15 cellular contexts compared by ENCODE assay signal in genomic region chr16:4370151-4370550, GRCh38. TPM values are rescaled to one million over a fixed set of nuclear protein-coding genes. Genes with fewer than 3 reads are reported as not detected.
A peak's percentile ranks its signal among the peaks of the same experiment; 100 is the strongest.
DNase-seq lines count a peak whose midpoint lies in the region; ATAC-seq, FAIRE-seq and TF ChIP-seq lines count a peak whose summit lies in the region.
"Had no signal": no experiment of that assay in that cellular context is flagged by ENCODE, and none has a peak within 500 bp of the region (broad histone marks: within the 10 kb centered on the region; RNA-seq: fewer than 3 reads in every experiment).

No MANE protein-coding gene starts in this region.

- H3K27me3 ChIP-seq in CD8-positive, alpha-beta memory T cell (ENCODE audit: insufficient read depth, low read length, poor library complexity, severe bottlenecking) = no peaks in the 10 kb centered on the region
- no peaks in the 10 kb centered on the region for H3K27me3 ChIP-seq in subcutaneous abdominal adipose tissue (ENCODE audit: control insufficient read depth in 5 of 5, insufficient read depth in 4 of 5, low read length in 5 of 5)
- H3K27me3 ChIP-seq: foreskin keratinocyte had no signal

- H3K36me3 Mint-ChIP-seq in CD8-positive, alpha-beta memory T cell = peaks cover 0 to 34% (median 0%) of the 10 kb centered on the region in 3 donors
- H3K36me3 Mint-ChIP-seq in brain = peaks cover 6% of the 10 kb centered on the region
- peaks cover 5% of the 10 kb centered on the region for H3K36me3 Mint-ChIP-seq in activated CD4-positive, alpha-beta T cell treated with anti-CD3 and anti-CD28 coated beads, Interleukin-2, amount 10 ng/mL, durations not matched to agents 24 days and 14 days (ENCODE audit: low read depth)
- H3K36me3 Mint-ChIP-seq: activated naive CD4-positive, alpha-beta T cell treated with anti-CD3 and anti-CD28 coated beads, Interleukin-2, amount 50 U/mL, for 72 hours; natural killer cell had no signal

- no peak overlapping the region for H3K4me3 ChIP-seq in CD8-positive, alpha-beta memory T cell (ENCODE audit: low read length)
- H3K4me3 ChIP-seq in mesodermal cell (ENCODE audit: extremely low read depth, insufficient read depth, low read length, poor library complexity, severe bottlenecking) (no peak overlapping the region), subcutaneous abdominal adipose tissue (ENCODE audit: low read depth in 1 of 5, low read length in 5 of 5) (no peak overlapping the region)

- H3K9ac ChIP-seq in subcutaneous abdominal adipose tissue (ENCODE audit: low read length in 5 of 5) = peak overlapping the region in 3 of 5 donors; percentile 37 to 75 (median 63)

- intact Hi-C loops in activated CD4-positive, alpha-beta T cell treated with anti-CD3 and anti-CD28 coated beads, Interleukin-2, amount 10 ng/mL, durations not matched to agents 24 days and 14 days (cut with micrococcal nuclease) = loop anchor here (5.0 kb wide), 1 partner anchor 47 kb away; the partner anchor contains the start of gene CORO7

- peak overlapping the region in 6 of 8 donors; percentile 33 to 95 (median 64) for H3K27ac Mint-ChIP-seq in CD8-positive, alpha-beta memory T cell
- peak overlapping the region in 2 of 5 experiments; percentile 56 to 65 for H3K27ac Mint-ChIP-seq in brain
- no peak overlapping the region for H3K27ac Mint-ChIP-seq in activated CD4-positive, alpha-beta T cell treated with anti-CD3 and anti-CD28 coated beads, Interleukin-2, amount 10 ng/mL, durations not matched to agents 24 days and 14 days
- H3K27ac Mint-ChIP-seq: natural killer cell had no signal

- no peak for TF ChIP-seq CTCF in brain (conservative IDR thresholded peaks at IDR 0.05)

- H3K9me3 ChIP-seq in CD8-positive, alpha-beta memory T cell (ENCODE audit: low read length) = no peaks in the 10 kb centered on the region
- H3K9me3 ChIP-seq in mesodermal cell (ENCODE audit: control insufficient read depth, low read length) = no peaks in the 10 kb centered on the region
- H3K9me3 ChIP-seq in subcutaneous abdominal adipose tissue (ENCODE audit: control insufficient read depth in 5 of 5, low read length in 5 of 5) = no peaks in the 10 kb centered on the region

- DNase-seq in CD8-positive, alpha-beta memory T cell = no peak
- DNase-seq in Kasumi-1 (lab: John Stamatoyannopoulos, UW) (no peak), GM19239 (ENCODE audit: insufficient read length, low spot score) (no peak)
- DNase-seq in activated CD4-positive, alpha-beta T cell treated with anti-CD3 and anti-CD28 coated beads, Interleukin-2, amount 10 ng/mL, durations not matched to agents 24 days and 14 days = no peak
- DNase-seq: AML-193, cortex of kidney, foreskin keratinocyte, natural killer cell, NCI-H1694, NCI-H524 treated with DMSO at 0.1 percent for 48 hours had no signal

- ATAC-seq in GM18517 (IDR thresholded peaks at IDR 0.05; ENCODE audit: unreplicated experiment) = no peak
- ATAC-seq: activated naive CD4-positive, alpha-beta T cell treated with anti-CD3 and anti-CD28 coated beads, Interleukin-2, amount 50 U/mL, for 72 hours; foreskin keratinocyte; natural killer cell had no signal

- POLR2A ChIA-PET in CD8-positive, alpha-beta memory T cell (lab: Charles Lee) = no interaction called here

- H3K4me1 Mint-ChIP-seq in CD8-positive, alpha-beta memory T cell = peaks cover 5 to 54% (median 11%) of the 10 kb centered on the region in 3 donors
- peaks cover 33% of the 10 kb centered on the region for H3K4me1 Mint-ChIP-seq in brain
- H3K4me1 Mint-ChIP-seq in activated CD4-positive, alpha-beta T cell treated with anti-CD3 and anti-CD28 coated beads, Interleukin-2, amount 10 ng/mL, durations not matched to agents 24 days and 14 days = no peaks in the 10 kb centered on the region

- peak overlapping the region in 1 of 7 donors; percentile 11 for H3K4me3 Mint-ChIP-seq in CD8-positive, alpha-beta memory T cell
- peak overlapping the region in 3 of 5 experiments; percentile 54 to 72 (median 70) for H3K4me3 Mint-ChIP-seq in brain
- H3K4me3 Mint-ChIP-seq in activated CD4-positive, alpha-beta T cell treated with anti-CD3 and anti-CD28 coated beads, Interleukin-2, amount 10 ng/mL, durations not matched to agents 24 days and 14 days = no peak overlapping the region
- H3K4me3 Mint-ChIP-seq: natural killer cell had no signal

- WGBS in mesodermal cell (ENCODE audit: insufficient coverage in 2 of 2), 2 experiments = 92 to 95% methylated on average over 2 to 3 of the region's 3 CpGs

- no peaks in the 10 kb centered on the region for H3K9me3 Mint-ChIP-seq in CD8-positive, alpha-beta memory T cell
- no peaks in the 10 kb centered on the region for H3K9me3 Mint-ChIP-seq in brain
- no peaks in the 10 kb centered on the region for H3K9me3 Mint-ChIP-seq in activated CD4-positive, alpha-beta T cell treated with anti-CD3 and anti-CD28 coated beads, Interleukin-2, amount 10 ng/mL, durations not matched to agents 24 days and 14 days
- H3K9me3 Mint-ChIP-seq: activated naive CD4-positive, alpha-beta T cell treated with anti-CD3 and anti-CD28 coated beads, Interleukin-2, amount 50 U/mL, for 72 hours; natural killer cell had no signal

- H3K27ac ChIP-seq in CD8-positive, alpha-beta memory T cell (ENCODE audit: low read depth, low read length) = peak overlapping the region; percentile 67
- H3K27ac ChIP-seq in mesodermal cell (ENCODE audit: low read depth, low read length, severe bottlenecking) = peak overlapping the region; percentile 59
- H3K27ac ChIP-seq in subcutaneous abdominal adipose tissue (ENCODE audit: low read depth, low read length) = peak overlapping the region; percentile 94
- H3K27ac ChIP-seq: foreskin keratinocyte had no signal

- no peaks in the 10 kb centered on the region for H3K27me3 Mint-ChIP-seq in CD8-positive, alpha-beta memory T cell
- H3K27me3 Mint-ChIP-seq in brain = peaks cover 4% of the 10 kb centered on the region
- H3K27me3 Mint-ChIP-seq in activated CD4-positive, alpha-beta T cell treated with anti-CD3 and anti-CD28 coated beads, Interleukin-2, amount 10 ng/mL, durations not matched to agents 24 days and 14 days = no peaks in the 10 kb centered on the region

- H3K4me1 ChIP-seq in CD8-positive, alpha-beta memory T cell (ENCODE audit: insufficient read depth, low read length) = peaks cover 18% of the 10 kb centered on the region
- H3K4me1 ChIP-seq in mesodermal cell (ENCODE audit: control insufficient read depth, insufficient read depth, low read length, poor library complexity, severe bottlenecking) (peaks cover 46% of the 10 kb centered on the region), subcutaneous abdominal adipose tissue (ENCODE audit: control insufficient read depth in 5 of 5, insufficient read depth in 5 of 5, low read length in 5 of 5) (peaks cover 0 to 60% (median 50%) of the 10 kb centered on the region in 5 donors)

- no peak for FAIRE-seq in GM19239 (lab: Jason Lieb, UNC)

- peaks cover 16% of the 10 kb centered on the region for H3K36me3 ChIP-seq in CD8-positive, alpha-beta memory T cell (ENCODE audit: insufficient read depth, low read length)
- H3K36me3 ChIP-seq in mesodermal cell (ENCODE audit: control insufficient read depth, insufficient read depth, low read length) (no peaks in the 10 kb centered on the region), subcutaneous abdominal adipose tissue (ENCODE audit: control insufficient read depth in 5 of 5, insufficient read depth in 5 of 5, low read length in 5 of 5) (peaks cover 0 to 16% (median 5%) of the 10 kb centered on the region in 5 donors)

- CTCF ChIA-PET in CD8-positive, alpha-beta memory T cell (lab: Charles Lee) = interaction anchor here (2.2 kb wide), 1 partner anchor 32 kb away, joined by 7 read pairs; no protein-coding TSS in a partner anchor

RNA-seq across cellular contexts. Expression of gene VASN, which starts 1.5 kb away (rescaled TPM):
- total RNA-seq in CD8-positive, alpha-beta memory T cell = under 1 TPM in 1 of 2 experiments, not detected in 1; 0.31 TPM
- not detected for polyA plus RNA-seq in CD8-positive, alpha-beta memory T cell
- polyA plus RNA-seq in brain (ENCODE audit: insufficient read depth, low read depth, low replicate concordance) = 5.0 TPM
- 29.4 TPM for polyA plus RNA-seq in mesodermal cell (2013, experiment 1 of 2)
- 26.3 TPM for polyA plus RNA-seq in mesodermal cell (2013, experiment 2 of 2)
- total RNA-seq in activated CD4-positive, alpha-beta T cell treated with anti-CD3 and anti-CD28 coated beads, Interleukin-2, amount 10 ng/mL, durations not matched to agents 24 days and 14 days = 0.16 TPM in 1 of 2 replicates, not detected in the other
- total RNA-seq: activated naive CD4-positive, alpha-beta T cell treated with anti-CD3 and anti-CD28 coated beads, Interleukin-2, amount 50 U/mL, for 72 hours had no signal

RNA-seq across cellular contexts. Expression of gene PAM16, which starts 19.0 kb away (rescaled TPM):
- 10 to 100 TPM; 66.6 to 70.2 TPM for total RNA-seq in CD8-positive, alpha-beta memory T cell
- polyA plus RNA-seq in CD8-positive, alpha-beta memory T cell = 38.6 TPM
- 64.4 TPM for polyA plus RNA-seq in brain (ENCODE audit: insufficient read depth, low read depth, low replicate concordance)
- 60.5 TPM for polyA plus RNA-seq in mesodermal cell (2013, experiment 1 of 2)
- polyA plus RNA-seq in mesodermal cell (2013, experiment 2 of 2) = 42.8 TPM
- 93.5 and 104 TPM in 2 replicates for total RNA-seq in activated CD4-positive, alpha-beta T cell treated with anti-CD3 and anti-CD28 coated beads, Interleukin-2, amount 10 ng/mL, durations not matched to agents 24 days and 14 days

RNA-seq across cellular contexts. Expression of gene CORO7, which starts 46.2 kb away (rescaled TPM):
- total RNA-seq in CD8-positive, alpha-beta memory T cell = 10 to 100 TPM; 92.0 to 96.3 TPM
- 129 TPM for polyA plus RNA-seq in CD8-positive, alpha-beta memory T cell
- 87.6 TPM for polyA plus RNA-seq in brain (ENCODE audit: insufficient read depth, low read depth, low replicate concordance)
- polyA plus RNA-seq in mesodermal cell (2013, experiment 1 of 2) = 25.0 TPM
- 17.7 TPM for polyA plus RNA-seq in mesodermal cell (2013, experiment 2 of 2)
- total RNA-seq in activated CD4-positive, alpha-beta T cell treated with anti-CD3 and anti-CD28 coated beads, Interleukin-2, amount 10 ng/mL, durations not matched to agents 24 days and 14 days = 86.3 and 93.3 TPM in 2 replicates

RNA-seq across cellular contexts. Expression of gene GLIS2, which starts 54.3 kb away (rescaled TPM):
- total RNA-seq in CD8-positive, alpha-beta memory T cell = under 1 TPM; 0.13 to 0.26 TPM
- not detected for polyA plus RNA-seq in CD8-positive, alpha-beta memory T cell
- polyA plus RNA-seq in brain (ENCODE audit: insufficient read depth, low read depth, low replicate concordance) = 17.2 TPM
- polyA plus RNA-seq in mesodermal cell (2013, experiment 1 of 2) = 10.1 TPM
- polyA plus RNA-seq in mesodermal cell (2013, experiment 2 of 2) = 8.9 TPM
- total RNA-seq in activated CD4-positive, alpha-beta T cell treated with anti-CD3 and anti-CD28 coated beads, Interleukin-2, amount 10 ng/mL, durations not matched to agents 24 days and 14 days = 1.0 and 1.4 TPM in 2 replicates

RNA-seq across cellular contexts. Expression of gene DNAJA3, which starts 55.5 kb away (rescaled TPM):
- 100 to 1,000 TPM; 104 to 108 TPM for total RNA-seq in CD8-positive, alpha-beta memory T cell
- polyA plus RNA-seq in CD8-positive, alpha-beta memory T cell = 51.1 TPM
- polyA plus RNA-seq in brain (ENCODE audit: insufficient read depth, low read depth, low replicate concordance) = 43.8 TPM
- 35.8 TPM for polyA plus RNA-seq in mesodermal cell (2013, experiment 1 of 2)
- 34.8 TPM for polyA plus RNA-seq in mesodermal cell (2013, experiment 2 of 2)
- total RNA-seq in activated CD4-positive, alpha-beta T cell treated with anti-CD3 and anti-CD28 coated beads, Interleukin-2, amount 10 ng/mL, durations not matched to agents 24 days and 14 days = 106 and 108 TPM in 2 replicates
